In the genomic region with DNA sequence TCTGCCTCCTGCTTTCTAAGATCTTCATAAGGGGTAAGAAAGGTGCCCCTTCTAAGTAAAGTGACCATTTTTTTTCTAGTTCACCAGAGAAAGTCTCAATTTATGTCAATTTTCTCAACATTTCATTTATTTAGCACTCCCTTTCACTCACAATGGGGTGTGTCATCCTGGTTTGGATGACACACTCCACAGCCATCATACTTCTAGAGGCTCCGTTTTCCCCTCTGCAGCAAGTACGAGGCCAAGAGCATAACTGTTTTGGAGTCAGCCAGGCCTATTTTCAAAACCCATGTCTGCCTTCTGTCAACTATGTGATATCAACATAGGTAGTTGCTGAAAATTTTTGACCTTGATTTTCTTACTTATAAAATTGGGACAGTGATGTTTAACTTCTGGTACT, we compare ENCODE assay signal across 24 cellular contexts.
DNase-seq lines count a peak whose midpoint lies in the region; ATAC-seq and TF ChIP-seq lines count a peak whose summit lies in the region.
"Had no signal": no experiment of that assay in that cellular context is flagged by ENCODE, and none has a peak within 500 bp of the region (broad histone marks: within the 10 kb centered on the region; RNA-seq: fewer than 3 reads in every experiment).

No MANE protein-coding gene starts in this region.

- H3K27ac ChIP-seq in PC-9 (no peak overlapping the region), trophoblast cell (ENCODE audit: low read depth, low read length) (no peak overlapping the region)
- H3K27ac ChIP-seq: adrenal gland, breast epithelium, skin epidermis, suprapubic skin had no signal

- H3K79me1 ChIP-seq in trophoblast cell (ENCODE audit: low read length): no peaks in the 10 kb centered on the region

- H3K36me3 ChIP-seq in PC-9 (ENCODE audit: low read depth) (no peaks in the 10 kb centered on the region), trophoblast cell (ENCODE audit: control insufficient read depth in 1 of 2, insufficient read depth in 2 of 2, low read length in 2 of 2) (no peaks in the 10 kb centered on the region)
- H3K36me3 ChIP-seq: adrenal gland, breast epithelium, suprapubic skin had no signal

- H3K9me2 ChIP-seq in PC-9 (ENCODE audit: insufficient read depth): no peaks in the 10 kb centered on the region

- H3K4me3 ChIP-seq in PC-9: no peak overlapping the region
- no peak overlapping the region for H3K4me3 ChIP-seq in trophoblast cell (ENCODE audit: low read depth, low read length)
- H3K4me3 ChIP-seq: adrenal gland, breast epithelium, skin epidermis, suprapubic skin had no signal

- no CpG with 5 or more reads among the region's 2 CpGs for WGBS in trophoblast cell (ENCODE audit: extremely low coverage, insufficient coverage, insufficient read length)

- POLR2A ChIA-PET in PC-9 (lab: Charles Lee; ENCODE audit: unreplicated experiment): interaction anchor here (0.6 kb wide), 1 partner anchor 22 kb away, joined by 8 read pairs; no protein-coding TSS in a partner anchor
- POLR2A ChIA-PET in activated CD4-positive, alpha-beta memory T cell treated with anti-CD3 and anti-CD28 coated beads for 36 hours (lab: Charles Lee): no interaction called here

- no peak for DNase-seq in PC-9
- peak; percentile 27 for DNase-seq in fibroblast of peridontal ligament (ENCODE audit: extremely low read depth)
- DNase-seq in activated CD4-positive, CD25-positive, alpha-beta regulatory T cell treated with anti-CD3 and anti-CD28 coated beads, Interleukin-2, amount 50 U/mL, for 72 hours: no peak
- no peak for DNase-seq in activated CD4-positive, alpha-beta memory T cell treated with anti-CD3 and anti-CD28 coated beads for 36 hours
- DNase-seq in trophoblast cell: no peak
- DNase-seq: activated CD4-positive, alpha-beta T cell treated with anti-CD3 and anti-CD28 coated beads, Interleukin-2, amount 50 U/mL, for 48 hours; activated gamma-delta T cell treated with Interleukin-2 at 50 U/mL for 16 hours; adrenal gland; CD4-positive, alpha-beta T cell; cortex of kidney; head of caudate nucleus; Karpas-422; left colon; mesendoderm; NCI-H1092; NCI-H2029 treated with DMSO at 0.1 percent for 48 hours; stimulated activated CD4-positive, alpha-beta T cell treated with anti-CD3 and anti-CD28 coated beads, Interleukin-2, amount 100 ng/mL, for 24 hours had no signal

- no peak overlapping the region for H2BK120ac ChIP-seq in trophoblast cell (ENCODE audit: insufficient read depth, low read length, poor library complexity)

- intact Hi-C loops in PC-9 (cut with micrococcal nuclease; ENCODE audit: unreplicated experiment): no loop called here
- intact Hi-C loops in activated CD4-positive, alpha-beta memory T cell treated with anti-CD3 and anti-CD28 coated beads for 36 hours (cut with micrococcal nuclease): no loop called here

- H3K27me3 Mint-ChIP-seq in activated CD4-positive, alpha-beta memory T cell treated with anti-CD3 and anti-CD28 coated beads for 36 hours: no peaks in the 10 kb centered on the region
- H3K27me3 Mint-ChIP-seq: CD4-positive, alpha-beta T cell had no signal

- H3K27ac Mint-ChIP-seq in activated CD4-positive, alpha-beta memory T cell treated with anti-CD3 and anti-CD28 coated beads for 36 hours: no peak overlapping the region
- H3K27ac Mint-ChIP-seq: CD4-positive, alpha-beta T cell; stimulated activated effector memory CD8-positive, alpha-beta T cell treated with anti-CD3 and anti-CD28 coated beads, Interleukin-12 subunit alpha, Interleukin-12 subunit beta, amount 100 ng/mL, for 72 hours had no signal

- H3K4me1 Mint-ChIP-seq in activated CD4-positive, alpha-beta memory T cell treated with anti-CD3 and anti-CD28 coated beads for 36 hours (ENCODE audit: low read depth): no peaks in the 10 kb centered on the region
- H3K4me1 Mint-ChIP-seq: stimulated activated effector memory CD8-positive, alpha-beta T cell treated with anti-CD3 and anti-CD28 coated beads, Interleukin-12 subunit alpha, Interleukin-12 subunit beta, amount 100 ng/mL, for 72 hours had no signal

- no peak overlapping the region for H3K14ac ChIP-seq in trophoblast cell (ENCODE audit: low read length)

- no peak overlapping the region for H2AK5ac ChIP-seq in trophoblast cell (ENCODE audit: low read length)

- H3K9ac ChIP-seq in trophoblast cell (ENCODE audit: low read length): no peak overlapping the region

- no peak overlapping the region for H3K4me2 ChIP-seq in PC-9
- no peak overlapping the region for H3K4me2 ChIP-seq in trophoblast cell (ENCODE audit: low read length)

- no peaks in the 10 kb centered on the region for H4K20me1 ChIP-seq in PC-9 (ENCODE audit: insufficient read depth)

- H3K9me3 ChIP-seq in PC-9 (ENCODE audit: insufficient read depth, low read depth) (no peaks in the 10 kb centered on the region), trophoblast cell (ENCODE audit: insufficient read depth, low read depth, low read length) (no peaks in the 10 kb centered on the region)
- H3K9me3 ChIP-seq: adrenal gland, breast epithelium, suprapubic skin had no signal

- H4K91ac ChIP-seq in trophoblast cell (ENCODE audit: low read depth, low read length): no peak overlapping the region

- H4K12ac ChIP-seq in trophoblast cell (ENCODE audit: low read depth, low read length): no peak overlapping the region

- H3K4me3 Mint-ChIP-seq in activated CD4-positive, alpha-beta memory T cell treated with anti-CD3 and anti-CD28 coated beads for 36 hours: no peak overlapping the region
- H3K4me3 Mint-ChIP-seq: CD4-positive, alpha-beta T cell; stimulated activated effector memory CD8-positive, alpha-beta T cell treated with anti-CD3 and anti-CD28 coated beads, Interleukin-12 subunit alpha, Interleukin-12 subunit beta, amount 100 ng/mL, for 72 hours had no signal

- H3K79me2 ChIP-seq in PC-9 (ENCODE audit: low read depth) (no peaks in the 10 kb centered on the region), trophoblast cell (ENCODE audit: control insufficient read depth, insufficient read depth, low read length, poor library complexity) (no peaks in the 10 kb centered on the region)

- no peak for TF ChIP-seq CTCF in PC-9 (conservative IDR thresholded peaks at IDR 0.05)

- H3K27me3 ChIP-seq in PC-9 (ENCODE audit: insufficient read depth, low read depth) (no peaks in the 10 kb centered on the region), trophoblast cell (ENCODE audit: insufficient read depth, low read length) (no peaks in the 10 kb centered on the region)
- H3K27me3 ChIP-seq: adrenal gland, breast epithelium, suprapubic skin had no signal

- no peak overlapping the region for H2BK5ac ChIP-seq in trophoblast cell (ENCODE audit: low read depth, low read length, poor library complexity)

- peaks cover 4% of the 10 kb centered on the region for H3K9me3 Mint-ChIP-seq in activated CD4-positive, alpha-beta memory T cell treated with anti-CD3 and anti-CD28 coated beads for 36 hours
- H3K9me3 Mint-ChIP-seq: CD4-positive, alpha-beta T cell had no signal

- no peak overlapping the region for H4K8ac ChIP-seq in trophoblast cell (ENCODE audit: low read depth, low read length)

- H3K4me1 ChIP-seq in PC-9 (replicated peaks; ENCODE audit: insufficient read depth) (0 out of 2 replicates have a peak, but pooled peaks cover 5% of the 10 kb centered on the region), trophoblast cell (ENCODE audit: control insufficient read depth in 1 of 2, insufficient read depth in 2 of 2, low read length in 2 of 2) (no peaks in the 10 kb centered on the region)
- H3K4me1 ChIP-seq: adrenal gland, breast epithelium, suprapubic skin had no signal

- CTCF ChIA-PET in PC-9 (lab: Charles Lee): no interaction called here
- CTCF ChIA-PET in activated CD4-positive, alpha-beta memory T cell treated with anti-CD3 and anti-CD28 coated beads for 36 hours (lab: Charles Lee): no interaction called here

- no peak overlapping the region for H3K4ac ChIP-seq in trophoblast cell (ENCODE audit: low read depth, low read length)

- H2AFZ ChIP-seq in PC-9 (peak overlapping the region; percentile 31; the same call in 1 of the 2 replicates), trophoblast cell (ENCODE audit: insufficient read depth, low read length, poor library complexity) (no peak overlapping the region)

- BruUV-seq in PC-9 (replicated peaks; lab: Mats Ljungman, UMichigan): no TSS peak

- H3K23ac ChIP-seq in trophoblast cell (ENCODE audit: low read length): no peak overlapping the region

- H2BK12ac ChIP-seq in trophoblast cell (ENCODE audit: low read length): no peak overlapping the region

- peak; percentile 3 for ATAC-seq in GM18868 (IDR thresholded peaks at IDR 0.05; ENCODE audit: unreplicated experiment)
- peak; percentile 2 for ATAC-seq in HG03432 (IDR thresholded peaks at IDR 0.05; ENCODE audit: unreplicated experiment)
- ATAC-seq in HG03135 (IDR thresholded peaks at IDR 0.05; ENCODE audit: unreplicated experiment): no peak
- ATAC-seq: left colon; stimulated activated effector memory CD8-positive, alpha-beta T cell treated with anti-CD3 and anti-CD28 coated beads, Interleukin-12 subunit alpha, Interleukin-12 subunit beta, amount 100 ng/mL, for 72 hours had no signal

- H3K18ac ChIP-seq in trophoblast cell (ENCODE audit: low read length): no peak overlapping the region

- no peaks in the 10 kb centered on the region for H3F3A ChIP-seq in PC-9 (ENCODE audit: insufficient read depth, low read depth)

- H3K36me3 Mint-ChIP-seq in activated CD4-positive, alpha-beta memory T cell treated with anti-CD3 and anti-CD28 coated beads for 36 hours: no peaks in the 10 kb centered on the region
- H3K36me3 Mint-ChIP-seq: stimulated activated effector memory CD8-positive, alpha-beta T cell treated with anti-CD3 and anti-CD28 coated beads, Interleukin-12 subunit alpha, Interleukin-12 subunit beta, amount 100 ng/mL, for 72 hours had no signal
